In genomic region chr7:79787101-79787500, GRCh38 we compare ENCODE assay signal across 30 cellular contexts.
"Had no signal": no experiment of that assay in that cellular context is flagged by ENCODE, and none has a peak within 500 bp of the region (broad histone marks: within the 10 kb centered on the region; RNA-seq: fewer than 3 reads in every experiment).

No MANE protein-coding gene starts in this region.

- H3K4me3 Mint-ChIP-seq: activated CD4-positive, alpha-beta memory T cell treated with anti-CD3 and anti-CD28 coated beads for 36 hours; activated CD4-positive, alpha-beta T cell treated with anti-CD3 and anti-CD28 coated beads for 36 hours; activated CD4-positive, alpha-beta T cell treated with anti-CD3 and anti-CD28 coated beads, Interleukin-2, amount 10 ng/mL, durations not matched to agents 24 days and 14 days; activated CD8-positive, alpha-beta memory T cell treated with anti-CD3 and anti-CD28 coated beads, Interleukin-2, amount 10 ng/mL, durations not matched to agents 7 days and 5 days; activated CD8-positive, alpha-beta T cell treated with anti-CD3 and anti-CD28 coated beads, Interleukin-2, amount 10 ng/mL, durations not matched to agents 7 days and 5 days; activated naive CD4-positive, alpha-beta T cell treated with anti-CD3 and anti-CD28 coated beads, Interleukin-2, amount 10 ng/mL, durations not matched to agents 7 days and 5 days; activated naive CD8-positive, alpha-beta T cell treated with anti-CD3 and anti-CD28 coated beads, Interleukin-2, amount 10 ng/mL, durations not matched to agents 7 days and 5 days; activated T-helper 1 cell treated with anti-CD3 and anti-CD28 coated beads, Interleukin-12 subunit alpha, Interleukin-12 subunit beta, Interleukin-2, Interleukin-4 antibody, amounts not matched to agents 30 ng/mL and 10 ng/mL and 1 ng/mL, durations not matched to agents 14 hours and 24 hours and 36 hours had no signal

- DNase-seq: activated CD4-positive, alpha-beta memory T cell treated with anti-CD3 and anti-CD28 coated beads for 36 hours; activated CD4-positive, alpha-beta T cell treated with anti-CD3 and anti-CD28 coated beads for 36 hours; activated CD4-positive, alpha-beta T cell treated with anti-CD3 and anti-CD28 coated beads, Interleukin-2, amount 10 ng/mL, durations not matched to agents 24 days and 14 days; activated CD4-positive, CD25-positive, alpha-beta regulatory T cell; activated CD4-positive, CD25-positive, alpha-beta regulatory T cell treated with anti-CD3 and anti-CD28 coated beads, Interleukin-2, amount 50 U/mL, for 72 hours; activated CD8-positive, alpha-beta memory T cell treated with anti-CD3 and anti-CD28 coated beads, Interleukin-2, amount 10 ng/mL, durations not matched to agents 7 days and 5 days; activated CD8-positive, alpha-beta memory T cell treated with anti-CD3 and anti-CD28 coated beads, Interleukin-2, amount 50 U/mL, for 4 hours; activated CD8-positive, alpha-beta T cell treated with anti-CD3 and anti-CD28 coated beads, Interleukin-2, amount 10 ng/mL, durations not matched to agents 7 days and 5 days; activated effector memory CD4-positive, alpha-beta T cell treated with anti-CD3 and anti-CD28 coated beads, Interleukin-2, amount 50 U/mL, for 16 hours; activated naive CD4-positive, alpha-beta T cell; activated naive CD4-positive, alpha-beta T cell treated with anti-CD3 and anti-CD28 coated beads, Interleukin-2, amount 10 ng/mL, durations not matched to agents 7 days and 5 days; activated naive CD8-positive, alpha-beta T cell treated with anti-CD3 and anti-CD28 coated beads, Interleukin-2, amount 10 ng/mL, durations not matched to agents 7 days and 5 days; activated T-cell treated with anti-CD3 and anti-CD28 coated beads, Interleukin-2, amount 50 U/mL, for 1 hour; activated T-cell treated with anti-CD3 and anti-CD28 coated beads, Interleukin-2, amount 50 U/mL, for 48 hours; amniotic stem cell; anterior cingulate cortex; body of pancreas; central memory CD4-positive, alpha-beta T cell; cerebellar nuclear complex; colonic mucosa; effector CD8-positive, alpha-beta T cell; esophagus squamous epithelium; foreskin melanocyte; heart right ventricle; T-helper 2 cell had no signal

- H3K36me3 Mint-ChIP-seq: activated CD4-positive, alpha-beta memory T cell treated with anti-CD3 and anti-CD28 coated beads for 36 hours; activated CD8-positive, alpha-beta memory T cell treated with anti-CD3 and anti-CD28 coated beads, Interleukin-2, amount 10 ng/mL, durations not matched to agents 7 days and 5 days; activated naive CD4-positive, alpha-beta T cell treated with anti-CD3 and anti-CD28 coated beads, Interleukin-2, amount 10 ng/mL, durations not matched to agents 7 days and 5 days; activated naive CD4-positive, alpha-beta T cell treated with anti-CD3 and anti-CD28 coated beads, Interleukin-2, amount 50 U/mL, for 72 hours; activated naive CD8-positive, alpha-beta T cell treated with anti-CD3 and anti-CD28 coated beads, Interleukin-2, amount 10 ng/mL, durations not matched to agents 7 days and 5 days had no signal

- H3K36me3 ChIP-seq: colonic mucosa, esophagus squamous epithelium, gastroesophageal sphincter, heart right ventricle had no signal

- H3K27me3 ChIP-seq: body of pancreas, colonic mucosa, esophagus squamous epithelium, gastroesophageal sphincter, heart right ventricle had no signal

- H3K9me3 Mint-ChIP-seq: activated CD4-positive, alpha-beta T cell treated with anti-CD3 and anti-CD28 coated beads, Interleukin-2, amount 10 ng/mL, durations not matched to agents 24 days and 14 days; activated naive CD4-positive, alpha-beta T cell treated with anti-CD3 and anti-CD28 coated beads, Interleukin-2, amount 10 ng/mL, durations not matched to agents 7 days and 5 days; activated naive CD8-positive, alpha-beta T cell treated with anti-CD3 and anti-CD28 coated beads, Interleukin-2, amount 10 ng/mL, durations not matched to agents 7 days and 5 days; activated T-helper 1 cell treated with anti-CD3 and anti-CD28 coated beads, Interleukin-12 subunit alpha, Interleukin-12 subunit beta, Interleukin-2, Interleukin-4 antibody, amounts not matched to agents 30 ng/mL and 10 ng/mL and 1 ng/mL, durations not matched to agents 14 hours and 24 hours and 36 hours; activated T-helper 2 cell treated with anti-CD3 and anti-CD28 coated beads, Interferon-gamma antibody, Interleukin-2, Interleukin-4, amounts not matched to agents 10 μg/mL and 5 μg/mL and 100 μg/mL, durations not matched to agents 14 hours and 24 hours and 36 hours had no signal

- H3K27ac ChIP-seq: body of pancreas, colonic mucosa, epithelial cell of prostate, esophagus squamous epithelium, gastroesophageal sphincter, heart right ventricle had no signal

- H3K27ac Mint-ChIP-seq: activated CD4-positive, alpha-beta memory T cell treated with anti-CD3 and anti-CD28 coated beads for 36 hours; activated CD4-positive, alpha-beta T cell treated with anti-CD3 and anti-CD28 coated beads for 36 hours; activated CD4-positive, alpha-beta T cell treated with anti-CD3 and anti-CD28 coated beads, Interleukin-2, amount 10 ng/mL, durations not matched to agents 24 days and 14 days; activated CD8-positive, alpha-beta memory T cell treated with anti-CD3 and anti-CD28 coated beads, Interleukin-2, amount 10 ng/mL, durations not matched to agents 7 days and 5 days; activated CD8-positive, alpha-beta T cell treated with anti-CD3 and anti-CD28 coated beads, Interleukin-2, amount 10 ng/mL, durations not matched to agents 7 days and 5 days; activated naive CD4-positive, alpha-beta T cell treated with anti-CD3 and anti-CD28 coated beads, Interleukin-2, amount 10 ng/mL, durations not matched to agents 7 days and 5 days; activated naive CD4-positive, alpha-beta T cell treated with anti-CD3 and anti-CD28 coated beads, Interleukin-2, amount 50 U/mL, for 72 hours; activated naive CD8-positive, alpha-beta T cell treated with anti-CD3 and anti-CD28 coated beads, Interleukin-2, amount 10 ng/mL, durations not matched to agents 7 days and 5 days; activated T-helper 1 cell treated with anti-CD3 and anti-CD28 coated beads, Interleukin-12 subunit alpha, Interleukin-12 subunit beta, Interleukin-2, Interleukin-4 antibody, amounts not matched to agents 30 ng/mL and 10 ng/mL and 1 ng/mL, durations not matched to agents 14 hours and 24 hours and 36 hours; activated T-helper 2 cell treated with anti-CD3 and anti-CD28 coated beads, Interferon-gamma antibody, Interleukin-2, Interleukin-4, amounts not matched to agents 10 μg/mL and 5 μg/mL and 100 μg/mL, durations not matched to agents 14 hours and 24 hours and 36 hours had no signal

- H3K27me3 Mint-ChIP-seq: activated CD4-positive, alpha-beta memory T cell treated with anti-CD3 and anti-CD28 coated beads for 36 hours; activated CD4-positive, alpha-beta T cell treated with anti-CD3 and anti-CD28 coated beads for 36 hours; activated CD4-positive, alpha-beta T cell treated with anti-CD3 and anti-CD28 coated beads, Interleukin-2, amount 10 ng/mL, durations not matched to agents 24 days and 14 days; activated CD8-positive, alpha-beta memory T cell treated with anti-CD3 and anti-CD28 coated beads, Interleukin-2, amount 10 ng/mL, durations not matched to agents 7 days and 5 days; activated naive CD4-positive, alpha-beta T cell treated with anti-CD3 and anti-CD28 coated beads, Interleukin-2, amount 10 ng/mL, durations not matched to agents 7 days and 5 days had no signal

- H3K4me1 ChIP-seq: body of pancreas, colonic mucosa, esophagus squamous epithelium, gastroesophageal sphincter, heart right ventricle had no signal

- H3K9me3 ChIP-seq: body of pancreas, colonic mucosa, esophagus squamous epithelium had no signal

- H3K4me1 Mint-ChIP-seq: activated CD4-positive, alpha-beta T cell treated with anti-CD3 and anti-CD28 coated beads for 36 hours; activated CD4-positive, alpha-beta T cell treated with anti-CD3 and anti-CD28 coated beads, Interleukin-2, amount 10 ng/mL, durations not matched to agents 24 days and 14 days; activated CD8-positive, alpha-beta memory T cell treated with anti-CD3 and anti-CD28 coated beads, Interleukin-2, amount 10 ng/mL, durations not matched to agents 7 days and 5 days; activated naive CD4-positive, alpha-beta T cell treated with anti-CD3 and anti-CD28 coated beads, Interleukin-2, amount 10 ng/mL, durations not matched to agents 7 days and 5 days; activated naive CD8-positive, alpha-beta T cell treated with anti-CD3 and anti-CD28 coated beads, Interleukin-2, amount 10 ng/mL, durations not matched to agents 7 days and 5 days had no signal

- ATAC-seq: activated CD4-positive, alpha-beta T cell treated with anti-CD3 and anti-CD28 coated beads for 36 hours; activated CD8-positive, alpha-beta memory T cell treated with anti-CD3 and anti-CD28 coated beads, Interleukin-2, amount 10 ng/mL, durations not matched to agents 7 days and 5 days; activated CD8-positive, alpha-beta T cell treated with anti-CD3 and anti-CD28 coated beads, Interleukin-2, amount 10 ng/mL, durations not matched to agents 7 days and 5 days; activated naive CD4-positive, alpha-beta T cell treated with anti-CD3 and anti-CD28 coated beads, Interleukin-2, amount 50 U/mL, for 72 hours; body of pancreas; gastroesophageal sphincter; heart right ventricle had no signal

- H3K4me3 ChIP-seq: body of pancreas, colonic mucosa, esophagus squamous epithelium, gastroesophageal sphincter, heart right ventricle had no signal
